In genomic region chr11:35623708-35624168, GRCh38 we compare ENCODE assay signal across 1 cellular context.
TF ChIP-seq lines count a peak whose summit lies in the region.

No MANE protein-coding gene starts in this region.

TF ChIP-seq in GM12878, 131 proteins besides CTCF, POLR2A, EP300 and RAD21:
- peak; percentile 83 for TF ChIP-seq BCL3 (IDR thresholded peaks at IDR 0.05; ENCODE audit: borderline replicate concordance, insufficient read depth, low read depth, low read length, poor library complexity, severe bottlenecking)
- no peak for TF ChIP-seq POLR2AphosphoS2 (IDR thresholded peaks at IDR 0.05; ENCODE audit: low read depth, low read length)
